In the genomic region with DNA sequence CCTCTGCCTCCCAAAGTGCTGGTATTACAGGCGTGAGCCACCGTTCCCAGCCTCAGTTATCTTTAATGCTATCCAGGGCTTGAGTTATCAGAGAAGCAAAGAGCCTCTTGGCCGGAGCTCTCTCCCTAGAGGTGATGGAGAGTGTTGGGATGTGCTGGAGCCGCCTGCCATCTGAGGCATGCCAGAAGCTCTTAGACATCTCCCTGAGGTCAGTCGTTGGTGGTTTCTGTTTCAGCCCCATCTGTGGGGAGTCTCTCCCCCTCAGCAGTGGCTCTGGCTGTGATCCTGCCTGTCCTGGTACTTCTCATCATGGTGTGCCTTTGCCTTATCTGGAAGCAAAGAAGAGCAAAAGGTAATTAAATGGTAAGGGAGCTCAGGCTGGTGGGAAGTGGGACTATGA, we compare ENCODE assay signal across 21 cellular contexts. TPM values are rescaled to one million over a fixed set of nuclear protein-coding genes. Genes with fewer than 3 reads are reported as not detected.
DNase-seq lines count a peak whose midpoint lies in the region; ATAC-seq and TF ChIP-seq lines count a peak whose summit lies in the region.
"Had no signal": no experiment of that assay in that cellular context is flagged by ENCODE, and none has a peak within 500 bp of the region (broad histone marks: within the 10 kb centered on the region; RNA-seq: fewer than 3 reads in every experiment).

No MANE protein-coding gene starts in this region.

- H3K27me3 ChIP-seq in heart left ventricle = no peaks in the 10 kb centered on the region
- H3K27me3 ChIP-seq in WERI-Rb-1 (ENCODE audit: insufficient read depth, low read depth, severe bottlenecking) = no peaks in the 10 kb centered on the region
- no peaks in the 10 kb centered on the region for H3K27me3 ChIP-seq in Peyer's patch
- H3K27me3 ChIP-seq: BE2C; BLaER1 treated with 17β-estradiol and CSF1 and Interleukin-3, amounts not matched to agents 10 nM and 100 nM had no signal

- peaks cover 3% of the 10 kb centered on the region for H3K27me3 Mint-ChIP-seq in nephron progenitor cell (ENCODE audit: low read depth, poor library complexity)
- H3K27me3 Mint-ChIP-seq: CD4-positive, alpha-beta T cell; CD8-positive, alpha-beta memory T cell had no signal

- H3K27ac Mint-ChIP-seq in nephron progenitor cell = peak overlapping the region; percentile 57
- H3K27ac Mint-ChIP-seq: CD4-positive, alpha-beta T cell had no signal

- no peak for TF ChIP-seq POLR2A in heart left ventricle (IDR thresholded peaks at IDR 0.05)
- no peak for TF ChIP-seq POLR2A in Peyer's patch (IDR thresholded peaks at IDR 0.05)

- H3K4me3 ChIP-seq in heart left ventricle (no peak overlapping the region), HEK293 (ENCODE audit: low read depth, low read length) (no peak overlapping the region), WERI-Rb-1 (ENCODE audit: low read depth, low read length) (no peak overlapping the region), Peyer's patch (no peak overlapping the region)
- H3K4me3 ChIP-seq: A549; BLaER1 treated with 17β-estradiol and CSF1 and Interleukin-3, amounts not matched to agents 10 nM and 100 nM; HAP-1 had no signal

- H3K27ac ChIP-seq in heart left ventricle = no peak overlapping the region
- no peak overlapping the region for H3K27ac ChIP-seq in HEK293 (ENCODE audit: extremely low read depth, low read depth, low read length)
- peak overlapping the region; percentile 0; the same call in 1 of the 2 replicates for H3K27ac ChIP-seq in WERI-Rb-1
- H3K27ac ChIP-seq in Peyer's patch = no peak overlapping the region
- H3K27ac ChIP-seq: A549; BLaER1 treated with 17β-estradiol and CSF1 and Interleukin-3, amounts not matched to agents 10 nM and 100 nM had no signal

- POLR2A ChIA-PET in HEK293 (lab: Yijun Ruan, JAX) = interaction anchor here (5.6 kb wide), 1 partner anchor 12 kb away, joined by 25 read pairs; a partner anchor contains a TSS

- peaks cover 0 to 9% (median 0%) of the 10 kb centered on the region in 12 donors for H3K4me1 ChIP-seq in heart left ventricle
- peaks cover 3% of the 10 kb centered on the region for H3K4me1 ChIP-seq in HEK293 (ENCODE audit: control insufficient read depth, insufficient read depth, low read length)
- no peaks in the 10 kb centered on the region for H3K4me1 ChIP-seq in Peyer's patch
- H3K4me1 ChIP-seq: A549, BE2C, HAP-1 had no signal

- no peak overlapping the region for H3K4me3 Mint-ChIP-seq in nephron progenitor cell
- H3K4me3 Mint-ChIP-seq: CD4-positive, alpha-beta T cell; CD8-positive, alpha-beta memory T cell had no signal

- no peaks in the 10 kb centered on the region for H3K36me3 Mint-ChIP-seq in nephron progenitor cell (ENCODE audit: low read depth)

- TF ChIP-seq CTCF in heart left ventricle (IDR thresholded peaks at IDR 0.05) (no peak), HEK293 (tag by site-specific recombination; IDR thresholded peaks at IDR 0.05) (no peak), WERI-Rb-1 (IDR thresholded peaks at IDR 0.05; ENCODE audit: low read depth, low read length) (no peak), nephron progenitor cell (IDR thresholded peaks at IDR 0.05) (no peak), Peyer's patch (IDR thresholded peaks at IDR 0.05) (no peak)

- intact Hi-C loops in Right ventricle myocardium inferior (cut with DNase I) (no loop called here), heart left ventricle (cut with DNase I) (no loop called here)

- peaks cover 25% of the 10 kb centered on the region for H3K4me1 Mint-ChIP-seq in nephron progenitor cell
- H3K4me1 Mint-ChIP-seq: CD8-positive, alpha-beta memory T cell had no signal

- DNase-seq in Right ventricle myocardium inferior (ENCODE audit: missing footprints) (no peak), heart left ventricle (no peak), WERI-Rb-1 (no peak), nephron progenitor cell (no peak), NCI-H1694 treated with DMSO at 0.1 percent for 48 hours (lab: John Stamatoyannopoulos, UW) (no peak), Peyer's patch (no peak)
- no peak for DNase-seq in activated T-cell treated with anti-CD3 and anti-CD28 coated beads, Interleukin-2, amount 50 U/mL, for 48 hours
- DNase-seq: 8988T; ACHN; AML-193; BE2C; CD4-positive, alpha-beta T cell; CD8-positive, alpha-beta memory T cell; DMS53; GOT3 had no signal

- CTCF ChIA-PET in HEK293 (lab: Yijun Ruan, JAX) = interaction anchor here (0.6 to 1.0 kb wide), 3 partner anchors 12 to 447 kb away, joined by 3 to 6 read pairs (median 3); a partner anchor contains a TSS

- no peaks in the 10 kb centered on the region for H3K9me3 ChIP-seq in heart left ventricle
- no peaks in the 10 kb centered on the region for H3K9me3 ChIP-seq in HEK293 (ENCODE audit: control insufficient read depth, insufficient read depth, low read depth, low read length)
- no peaks in the 10 kb centered on the region for H3K9me3 ChIP-seq in WERI-Rb-1 (ENCODE audit: severe bottlenecking)
- H3K9me3 ChIP-seq in Peyer's patch = no peaks in the 10 kb centered on the region
- H3K9me3 ChIP-seq: A549; BE2C; BLaER1 treated with 17β-estradiol and CSF1 and Interleukin-3, amounts not matched to agents 10 nM and 100 nM; HAP-1 had no signal

- no peaks in the 10 kb centered on the region for H3K9me3 Mint-ChIP-seq in nephron progenitor cell
- H3K9me3 Mint-ChIP-seq: CD4-positive, alpha-beta T cell; CD8-positive, alpha-beta memory T cell had no signal

- 68 to 77% (median 72%) methylated on average over 5 of the region's 5 CpGs for WGBS in heart left ventricle, 4 donors

- H3K36me3 ChIP-seq in heart left ventricle (peaks cover 0 to 28% (median 6%) of the 10 kb centered on the region in 9 donors), HEK293 (ENCODE audit: control insufficient read depth in 2 of 2, insufficient read depth in 1 of 2, low read length in 2 of 2) (no peaks in the 10 kb centered on the region), WERI-Rb-1 (no peaks in the 10 kb centered on the region), Peyer's patch (no peaks in the 10 kb centered on the region)
- H3K36me3 ChIP-seq: BE2C, HAP-1 had no signal

- ATAC-seq in Right ventricle myocardium inferior (peak; percentile 16), heart left ventricle (no peak)
- ATAC-seq: A549 had no signal

TF ChIP-seq in HEK293, 187 proteins besides CTCF, POLR2A, EP300 and RAD21:
- TF ChIP-seq ZNF214 (tag by site-specific recombination; IDR thresholded peaks at IDR 0.05; ENCODE audit: borderline replicate concordance) = no peak
- TF ChIP-seq, protein P1, sequence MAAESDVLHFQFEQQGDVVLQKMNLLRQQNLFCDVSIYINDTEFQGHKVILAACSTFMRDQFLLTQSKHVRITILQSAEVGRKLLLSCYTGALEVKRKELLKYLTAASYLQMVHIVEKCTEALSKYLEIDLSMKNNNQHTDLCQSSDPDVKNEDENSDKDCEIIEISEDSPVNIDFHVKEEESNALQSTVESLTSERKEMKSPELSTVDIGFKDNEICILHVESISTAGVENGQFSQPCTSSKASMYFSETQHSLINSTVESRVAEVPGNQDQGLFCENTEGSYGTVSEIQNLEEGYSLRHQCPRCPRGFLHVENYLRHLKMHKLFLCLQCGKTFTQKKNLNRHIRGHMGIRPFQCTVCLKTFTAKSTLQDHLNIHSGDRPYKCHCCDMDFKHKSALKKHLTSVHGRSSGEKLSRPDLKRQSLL (tag by site-specific recombination; IDR thresholded peaks at IDR 0.05) = peak; percentile 70
- 0 out of 2 replicates have a peak, but pooled peaks have one; percentile 22 for TF ChIP-seq ZIC2 (tag by site-specific recombination; IDR thresholded peaks at IDR 0.05)
- TF ChIP-seq SCRT1 (tag by site-specific recombination; IDR thresholded peaks at IDR 0.05; ENCODE audit: borderline replicate concordance) = no peak
- TF ChIP-seq, protein P2, sequence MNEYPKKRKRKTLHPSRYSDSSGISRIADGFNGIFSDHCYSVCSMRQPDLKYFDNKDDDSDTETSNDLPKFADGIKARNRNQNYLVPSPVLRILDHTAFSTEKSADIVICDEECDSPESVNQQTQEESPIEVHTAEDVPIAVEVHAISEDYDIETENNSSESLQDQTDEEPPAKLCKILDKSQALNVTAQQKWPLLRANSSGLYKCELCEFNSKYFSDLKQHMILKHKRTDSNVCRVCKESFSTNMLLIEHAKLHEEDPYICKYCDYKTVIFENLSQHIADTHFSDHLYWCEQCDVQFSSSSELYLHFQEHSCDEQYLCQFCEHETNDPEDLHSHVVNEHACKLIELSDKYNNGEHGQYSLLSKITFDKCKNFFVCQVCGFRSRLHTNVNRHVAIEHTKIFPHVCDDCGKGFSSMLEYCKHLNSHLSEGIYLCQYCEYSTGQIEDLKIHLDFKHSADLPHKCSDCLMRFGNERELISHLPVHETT (tag by site-specific recombination; IDR thresholded peaks at IDR 0.05) = no peak

RNA-seq across cellular contexts. Expression of a gene that starts 11.6 kb away (rescaled TPM):
- 7.7 TPM for total RNA-seq in Right ventricle myocardium inferior
- 10 to 100 TPM in 2 of 9 donors, 1 to 10 TPM in 7; 4.9 to 11.6 (median 8.4) TPM for total RNA-seq in heart left ventricle
- polyA plus RNA-seq in heart left ventricle = 1 to 10 TPM; 6.2 to 8.0 TPM
- total RNA-seq in Peyer's patch = 10 to 100 TPM in 3 of 4 donors, 1 to 10 TPM in 1; 3.3 to 19.0 (median 10.8) TPM

RNA-seq across cellular contexts. Expression of a gene that starts 17.6 kb away (rescaled TPM):
- total RNA-seq in Right ventricle myocardium inferior = 15.3 TPM
- total RNA-seq in heart left ventricle = 10 to 100 TPM; 11.5 to 22.8 (median 15.8) TPM
- 10 to 100 TPM; 23.6 to 33.5 TPM for polyA plus RNA-seq in heart left ventricle
- 10 to 100 TPM in 3 of 4 donors, not detected in 1; 12.2 to 16.8 (median 16.6) TPM for total RNA-seq in Peyer's patch

RNA-seq across cellular contexts. Expression of a gene that starts 17.9 kb away (rescaled TPM):
- total RNA-seq in Right ventricle myocardium inferior (2.7 TPM), heart left ventricle (1 to 10 TPM; 2.2 to 8.2 (median 5.4) TPM), Peyer's patch (10 to 100 TPM; 11.2 to 15.3 (median 13.6) TPM)
- 1 to 10 TPM; 2.6 to 2.8 TPM for polyA plus RNA-seq in heart left ventricle

RNA-seq across cellular contexts. Expression of a gene that starts 50.0 kb away (rescaled TPM):
- not detected for total RNA-seq in Right ventricle myocardium inferior
- under 1 TPM in 3 of 9 donors, not detected in 6; 0.06 to 0.19 (median 0.07) TPM for total RNA-seq in heart left ventricle
- not detected for polyA plus RNA-seq in heart left ventricle
- total RNA-seq in Peyer's patch = not detected
- total RNA-seq: Daoy had no signal
- polyA plus RNA-seq: CD14-positive monocyte; CD8-positive, alpha-beta memory T cell had no signal
